ENCODE assay signal across 14 cellular contexts in genomic region chrX:123408856-123409737, GRCh38.
A peak's percentile ranks its signal among the peaks of the same experiment; 100 is the strongest.
DNase-seq lines count a peak whose midpoint lies in the region; ATAC-seq, FAIRE-seq and TF ChIP-seq lines count a peak whose summit lies in the region.
"Had no signal": no experiment of that assay in that cellular context is flagged by ENCODE, and none has a peak within 500 bp of the region (broad histone marks: within the 10 kb centered on the region; RNA-seq: fewer than 3 reads in every experiment).

No MANE protein-coding gene starts in this region.

- no peaks in the 10 kb centered on the region for H3K36me3 Mint-ChIP-seq in WTC11

- no peaks in the 10 kb centered on the region for H3K9me3 ChIP-seq in suprapubic skin

- in situ Hi-C loops in astrocyte of the spinal cord (cut with HindIII; ENCODE audit: low sequenced_read_pairs), result no loop called here

- peak; percentile 48 for ATAC-seq in GM19395 (IDR thresholded peaks at IDR 0.05; ENCODE audit: unreplicated experiment)
- ATAC-seq in HG02973 (IDR thresholded peaks at IDR 0.05; ENCODE audit: unreplicated experiment), result peak; percentile 39
- ATAC-seq in GM19324 (IDR thresholded peaks at IDR 0.05; ENCODE audit: low FRiP score, unreplicated experiment), result no peak
- ATAC-seq in WTC11, result no peak
- ATAC-seq: left cardiac atrium had no signal

- DNase-seq in GM04504 (ENCODE audit: low read depth) (peak; percentile 46), astrocyte of the spinal cord (ENCODE audit: low read depth, low spot score) (peak; percentile 61), WTC11 (ENCODE audit: low spot score) (no peak), HTR-8/SVneo (ENCODE audit: insufficient read length, low spot score) (no peak), suprapubic skin (ENCODE audit: low spot score in 2 of 2) (no peak)
- DNase-seq: activated CD8-positive, alpha-beta memory T cell treated with anti-CD3 and anti-CD28 coated beads for 24 hours; left cardiac atrium; NCI-H526; nucleus accumbens; stimulated activated CD4-positive, alpha-beta T cell treated with anti-CD3 and anti-CD28 coated beads, Interleukin-2, amount 100 ng/mL, for 48 hours had no signal

- no peaks in the 10 kb centered on the region for H3K4me1 ChIP-seq in suprapubic skin

- H3K36me3 ChIP-seq in suprapubic skin, result no peaks in the 10 kb centered on the region
- H3K36me3 ChIP-seq: BLaER1 treated with 17β-estradiol and CSF1 and Interleukin-3, amounts not matched to agents 10 nM and 100 nM had no signal

- no peak for TF ChIP-seq EP300 in suprapubic skin (IDR thresholded peaks at IDR 0.05)

- CTCF ChIA-PET in WTC11 (lab: Charles Lee), result no interaction called here

- FAIRE-seq in HTR-8/SVneo (lab: Jason Lieb, UNC), result no peak

- no peak overlapping the region for H3K27ac Mint-ChIP-seq in WTC11

- H3K4me3 Mint-ChIP-seq in WTC11, result no peak overlapping the region

- no peak overlapping the region for H3K27ac ChIP-seq in suprapubic skin
- H3K27ac ChIP-seq: BLaER1 treated with 17β-estradiol and CSF1 and Interleukin-3, amounts not matched to agents 10 nM and 100 nM had no signal

- TF ChIP-seq POLR2A in suprapubic skin (IDR thresholded peaks at IDR 0.05), result no peak

- H3K4me1 Mint-ChIP-seq in WTC11, result peaks cover 16% of the 10 kb centered on the region

- no peaks in the 10 kb centered on the region; the same call in 1 of the 2 replicates for H3K27me3 Mint-ChIP-seq in WTC11 (ENCODE audit: low read depth)

- H3K9me3 Mint-ChIP-seq in WTC11, result no peaks in the 10 kb centered on the region

- TF ChIP-seq CTCF in astrocyte of the spinal cord (IDR thresholded peaks at IDR 0.05; ENCODE audit: low read depth, low read length) (no peak), WTC11 (IDR thresholded peaks at IDR 0.05) (no peak), suprapubic skin (IDR thresholded peaks at IDR 0.05) (no peak)

- no peak overlapping the region for H3K4me3 ChIP-seq in astrocyte of the spinal cord (ENCODE audit: low read depth, low read length)
- no peak overlapping the region for H3K4me3 ChIP-seq in suprapubic skin
- H3K4me3 ChIP-seq: BLaER1 treated with 17β-estradiol and CSF1 and Interleukin-3, amounts not matched to agents 10 nM and 100 nM had no signal

- POLR2A ChIA-PET in WTC11 (lab: Charles Lee), result no interaction called here

- H3K27me3 ChIP-seq in suprapubic skin, result no peaks in the 10 kb centered on the region

TF ChIP-seq in WTC11, 78 proteins besides CTCF, POLR2A, EP300 and RAD21 (continues in another document):
- TF ChIP-seq KAT7 (CRISPR knock-in tag; IDR thresholded peaks at IDR 0.05; ENCODE audit: borderline replicate concordance) (no peak), E2F1 (CRISPR knock-in tag; IDR thresholded peaks at IDR 0.05) (no peak), ZMAT4 (CRISPR knock-in tag; IDR thresholded peaks at IDR 0.05) (no peak), ZBTB43 (CRISPR knock-in tag; IDR thresholded peaks at IDR 0.05) (no peak), RELA (CRISPR knock-in tag; IDR thresholded peaks at IDR 0.05; ENCODE audit: borderline replicate concordance) (no peak), TEAD4 (CRISPR knock-in tag; IDR thresholded peaks at IDR 0.05) (no peak), SMAD4 (CRISPR knock-in tag; IDR thresholded peaks at IDR 0.05) (no peak), HMGXB4 (CRISPR knock-in tag; IDR thresholded peaks at IDR 0.05) (no peak), NFATC4 (CRISPR knock-in tag; IDR thresholded peaks at IDR 0.05) (no peak), FOXP4 (CRISPR knock-in tag; IDR thresholded peaks at IDR 0.05) (no peak), MLX (CRISPR knock-in tag; IDR thresholded peaks at IDR 0.05) (no peak), ZSCAN18 (CRISPR knock-in tag; IDR thresholded peaks at IDR 0.05) (no peak), ETV6 (CRISPR knock-in tag; IDR thresholded peaks at IDR 0.05) (no peak), ZNF512 (CRISPR knock-in tag; IDR thresholded peaks at IDR 0.05; ENCODE audit: borderline replicate concordance) (no peak)

Comparison
In these comparisons a context has a peak if more than half of its experiments do, and no peak if none do; other contexts are left out.
1. DNase-seq: peak in GM04504 (single experiment) and astrocyte of the spinal cord (single experiment); none in WTC11 (single experiment), HTR-8/SVneo (single experiment) and suprapubic skin (0 of 2).
2. ATAC-seq: peak in GM19395 (single experiment) and HG02973 (single experiment); none in GM19324 (single experiment) and WTC11 (single experiment).